Comparison of ENCODE assay signal across 8 cellular contexts in the genomic region with DNA sequence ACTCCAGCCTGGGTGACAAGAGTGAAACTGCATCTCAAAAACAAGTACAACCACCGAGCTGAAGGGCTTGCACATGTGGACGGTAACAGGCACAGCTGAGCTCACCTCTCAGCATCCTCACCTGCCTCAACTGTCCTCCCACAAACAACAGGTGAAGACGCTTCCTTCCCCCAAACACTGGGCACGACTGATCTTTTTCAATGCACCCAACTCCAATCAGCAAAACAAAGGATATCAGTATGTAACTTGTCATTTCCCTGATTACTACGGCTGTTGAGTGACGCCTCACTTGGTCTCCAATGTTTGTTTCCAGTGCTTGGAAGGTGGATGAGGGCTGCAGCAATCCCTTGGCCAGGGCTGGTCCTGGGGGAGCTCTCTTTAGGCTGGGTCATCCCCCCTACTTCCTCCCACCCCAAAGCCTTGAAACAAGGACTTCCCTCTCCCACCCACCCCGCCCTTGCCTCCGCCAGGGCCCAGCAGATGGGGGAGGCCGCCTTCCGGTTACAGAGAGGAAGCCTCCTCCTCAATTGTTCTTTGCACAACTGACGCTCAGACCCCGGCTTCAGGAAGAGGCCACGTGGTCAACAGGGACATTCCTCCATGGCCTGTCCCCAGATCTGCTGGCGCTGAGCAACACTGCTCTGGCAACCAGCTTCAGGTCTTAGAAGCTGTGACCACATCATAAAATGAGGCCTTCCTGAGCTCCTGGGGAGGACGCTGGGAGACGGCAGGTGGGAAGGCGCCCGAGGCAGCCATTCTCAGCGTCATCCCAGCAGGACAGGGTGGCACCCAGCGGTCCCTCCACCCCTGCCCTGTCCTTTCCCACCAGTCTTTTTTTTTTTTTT. TPM values are rescaled to one million over a fixed set of nuclear protein-coding genes. Genes with fewer than 3 reads are reported as not detected.
DNase-seq lines count a peak whose midpoint lies in the region; ATAC-seq, FAIRE-seq and TF ChIP-seq lines count a peak whose summit lies in the region.
"Had no signal": no experiment of that assay in that cellular context is flagged by ENCODE, and none has a peak within 500 bp of the region (broad histone marks: within the 10 kb centered on the region; RNA-seq: fewer than 3 reads in every experiment).

No MANE protein-coding gene starts in this region.

- H3K9me2 ChIP-seq in Loucy (replicated peaks; ENCODE audit: low read depth, low read length), result no peaks in the 10 kb centered on the region

- H3K27me3 ChIP-seq in Loucy (ENCODE audit: insufficient read depth, low read length, poor library complexity, severe bottlenecking) (no peaks in the 10 kb centered on the region), thyroid gland (no peaks in the 10 kb centered on the region)

- no peaks in the 10 kb centered on the region for H3F3A ChIP-seq in Loucy (ENCODE audit: low read depth)

- DNase-seq in activated T-cell treated with anti-CD3 and anti-CD28 coated beads, Interleukin-2, amount 50 U/mL, for 48 hours, result peak; percentile 75 to 76
- DNase-seq in kidney (peak; percentile 45), thyroid gland (peak; percentile 22 to 27), NCI-H2107 treated with DMSO at 0.1 percent for 48 hours (lab: John Stamatoyannopoulos, UW; ENCODE audit: unreplicated experiment) (no peak)

- H3K9me3 ChIP-seq in Loucy (ENCODE audit: insufficient read depth, low read depth, low read length) (no peaks in the 10 kb centered on the region), kidney (ENCODE audit: control insufficient read depth in 1 of 2, low read length in 2 of 2) (no peaks in the 10 kb centered on the region), thyroid gland (no peaks in the 10 kb centered on the region)

- H3K4me2 ChIP-seq in Loucy (ENCODE audit: low read depth, low read length, poor library complexity, severe bottlenecking), result peak overlapping the region; percentile 90

- peaks cover 97% of the 10 kb centered on the region for H3K79me2 ChIP-seq in Loucy (ENCODE audit: insufficient read depth, low read length)

- 78 to 80% methylated on average over 13 to 20 of the region's 20 CpGs for WGBS in thyroid gland, 2 donors

- peak overlapping the region; percentile 77 for H3K9ac ChIP-seq in Loucy (ENCODE audit: low read depth, low read length, poor library complexity, severe bottlenecking)
- no peak overlapping the region for H3K9ac ChIP-seq in kidney (ENCODE audit: low read length in 2 of 2)
- H3K9ac ChIP-seq: KMS-11 had no signal

- no peak for FAIRE-seq in kidney (lab: Jason Lieb, UNC)

- no peak for TF ChIP-seq POLR2A in thyroid gland (IDR thresholded peaks at IDR 0.05)

- ATAC-seq in GM19463 (IDR thresholded peaks at IDR 0.05; ENCODE audit: unreplicated experiment), result no peak
- ATAC-seq in GM21576 (IDR thresholded peaks at IDR 0.05; ENCODE audit: unreplicated experiment), result no peak

- peak overlapping the region; percentile 43 for H2AFZ ChIP-seq in Loucy (ENCODE audit: low read length)

- H3K36me3 ChIP-seq in Loucy (ENCODE audit: insufficient read depth, low read length) (no peaks in the 10 kb centered on the region; the same call in 1 of the 2 replicates), kidney (ENCODE audit: control insufficient read depth in 1 of 2, insufficient read depth in 2 of 2, low read length in 2 of 2) (no peaks in the 10 kb centered on the region), thyroid gland (no peaks in the 10 kb centered on the region)

- H3K4me3 ChIP-seq in Loucy (ENCODE audit: low read length, poor library complexity, severe bottlenecking) (peak overlapping the region; percentile 73), kidney (ENCODE audit: low read length in 2 of 2) (no peak overlapping the region), thyroid gland (replicated peaks in 1 of 3) (no peak overlapping the region)

- intact Hi-C loops in kidney (cut with DNase I) (no loop called here), thyroid gland (cut with DNase I) (no loop called here)

- TF ChIP-seq CTCF in Loucy (conservative IDR thresholded peaks at IDR 0.05; ENCODE audit: low read length), result no peak
- TF ChIP-seq CTCF in kidney (IDR thresholded peaks at IDR 0.05; ENCODE audit: borderline replicate concordance, extremely low read depth, insufficient read depth), result no peak
- no peak for TF ChIP-seq CTCF in thyroid gland (IDR thresholded peaks at IDR 0.05)

- H4K20me1 ChIP-seq in Loucy (ENCODE audit: insufficient read depth, low read length, poor library complexity, severe bottlenecking), result no peaks in the 10 kb centered on the region

- H3K4me1 ChIP-seq in Loucy (ENCODE audit: insufficient read depth, low read length, poor library complexity, severe bottlenecking), result peaks cover 81% of the 10 kb centered on the region
- H3K4me1 ChIP-seq in kidney (ENCODE audit: control insufficient read depth in 1 of 2, insufficient read depth in 1 of 2, low read depth in 1 of 2, low read length in 2 of 2), result peaks cover 0 to 14% of the 10 kb centered on the region in 2 donors
- peaks cover 0 to 13% of the 10 kb centered on the region in 2 donors for H3K4me1 ChIP-seq in thyroid gland

- H3K27ac ChIP-seq in kidney (ENCODE audit: low read depth in 2 of 2, low read length in 2 of 2), result peak overlapping the region; percentile 62 to 67
- H3K27ac ChIP-seq in thyroid gland, result peak overlapping the region in 2 of 3 donors; percentile 29 to 56
- H3K27ac ChIP-seq: KMS-11 had no signal

RNA-seq across cellular contexts. Expression of gene FAM78A, which starts 5.9 kb away (rescaled TPM):
- total RNA-seq in kidney (6.1 TPM), thyroid gland (1 to 10 TPM; 1.1 to 3.4 (median 1.6) TPM)
- 1.6 TPM for polyA plus RNA-seq in kidney (ENCODE audit: insufficient read depth, low read depth, low replicate concordance)

RNA-seq across cellular contexts. Expression of gene PLPP7, which starts 19.1 kb away (rescaled TPM):
- total RNA-seq in kidney (4.0 TPM), thyroid gland (1 to 10 TPM; 1.1 to 2.9 (median 2.7) TPM)
- polyA plus RNA-seq in kidney (ENCODE audit: insufficient read depth, low read depth, low replicate concordance), result 5.5 TPM
